9 cellular contexts compared by ENCODE assay signal in genomic region chr7:157355784-157356511, GRCh38. TPM values are rescaled to one million over a fixed set of nuclear protein-coding genes. Genes with fewer than 3 reads are reported as not detected.
DNase-seq lines count a peak whose midpoint lies in the region; ATAC-seq, FAIRE-seq and TF ChIP-seq lines count a peak whose summit lies in the region.
"Had no signal": no experiment of that assay in that cellular context is flagged by ENCODE, and none has a peak within 500 bp of the region (broad histone marks: within the 10 kb centered on the region; RNA-seq: fewer than 3 reads in every experiment).

No MANE protein-coding gene starts in this region.

- no peak overlapping the region for H3K4me3 Mint-ChIP-seq in activated T-cell treated with anti-CD3 and anti-CD28 coated beads, Interleukin-2, amount 50 U/mL, for 24 hours

- no peaks in the 10 kb centered on the region for H3K9me3 Mint-ChIP-seq in activated T-cell treated with anti-CD3 and anti-CD28 coated beads, Interleukin-2, amount 50 U/mL, for 24 hours

- H3K4me3 ChIP-seq in bronchial epithelial cell (ENCODE audit: low read depth, low read length) (no peak overlapping the region), thoracic aorta (peak overlapping the region; percentile 34)

- peaks cover 8% of the 10 kb centered on the region for H3K36me3 ChIP-seq in bronchial epithelial cell (ENCODE audit: control insufficient read depth, insufficient read depth, low read length)
- H3K36me3 ChIP-seq in thoracic aorta = peaks cover 8% of the 10 kb centered on the region

- H3K27ac Mint-ChIP-seq in activated T-cell treated with anti-CD3 and anti-CD28 coated beads, Interleukin-2, amount 50 U/mL, for 24 hours = peak overlapping the region; percentile 68

- ATAC-seq in left lobe of liver = peak; percentile 81
- peak; percentile 69 for ATAC-seq in thoracic aorta (ENCODE audit: insufficient number of reproducible peaks, low FRiP score, low read depth)
- no peak for ATAC-seq in GM21423 (IDR thresholded peaks at IDR 0.05; ENCODE audit: unreplicated experiment)
- no peak for ATAC-seq in HG02588 (IDR thresholded peaks at IDR 0.05; ENCODE audit: unreplicated experiment)

- peaks cover 66% of the 10 kb centered on the region for H3K36me3 Mint-ChIP-seq in activated T-cell treated with anti-CD3 and anti-CD28 coated beads, Interleukin-2, amount 50 U/mL, for 24 hours (ENCODE audit: low read depth)

- peaks cover 26 to 65% of the 10 kb centered on the region in 2 donors for H3K4me1 ChIP-seq in thoracic aorta (ENCODE audit: control insufficient read depth in 1 of 2, low read depth in 2 of 2)

- DNase-seq in activated T-cell treated with anti-CD3 and anti-CD28 coated beads, Interleukin-2, amount 50 U/mL, for 24 hours = no peak
- DNase-seq in activated T-cell treated with anti-CD3 and anti-CD28 coated beads, Interleukin-2, amount 50 U/mL, for 48 hours = no peak
- DNase-seq in bronchial epithelial cell (ENCODE audit: low read depth) (peak; percentile 84), left lobe of liver (ENCODE audit: low spot score) (no peak), thoracic aorta (ENCODE audit: low spot score) (no peak), DMS153 treated with DMSO at 0.1 percent for 48 hours (lab: John Stamatoyannopoulos, UW; ENCODE audit: unreplicated experiment) (no peak)
- DNase-seq: NCI-H82 had no signal

- TF ChIP-seq CTCF in bronchial epithelial cell (IDR thresholded peaks at IDR 0.05; ENCODE audit: insufficient read depth, low read length, severe bottlenecking) (no peak), thoracic aorta (IDR thresholded peaks at IDR 0.05) (no peak)

- peaks cover 82% of the 10 kb centered on the region for H3K4me1 Mint-ChIP-seq in activated T-cell treated with anti-CD3 and anti-CD28 coated beads, Interleukin-2, amount 50 U/mL, for 24 hours (ENCODE audit: low read depth)

- H3K27ac ChIP-seq in thoracic aorta = peak overlapping the region; percentile 41 to 70

- peak; percentile 70 for FAIRE-seq in bronchial epithelial cell (lab: Jason Lieb, UNC)

- H3K27me3 ChIP-seq in bronchial epithelial cell (ENCODE audit: control insufficient read depth, insufficient read depth, low read length) (no peaks in the 10 kb centered on the region), thoracic aorta (replicated peaks; ENCODE audit: insufficient read depth) (no peaks in the 10 kb centered on the region)

- H3K9me3 ChIP-seq in thoracic aorta = no peaks in the 10 kb centered on the region

- H3K27me3 Mint-ChIP-seq in activated T-cell treated with anti-CD3 and anti-CD28 coated beads, Interleukin-2, amount 50 U/mL, for 24 hours = no peaks in the 10 kb centered on the region

RNA-seq across cellular contexts. Expression of gene DNAJB6, which starts 19.1 kb away (rescaled TPM):
- total RNA-seq in bronchial epithelial cell (87.9 and 113 TPM in 2 replicates), left lobe of liver (26.3 TPM), thoracic aorta (100 to 1,000 TPM; 116 to 154 TPM)

Comparison
In these comparisons a context has a peak if more than half of its experiments do, and no peak if none do; other contexts are left out.
1. ATAC-seq: peak in left lobe of liver (single experiment) and thoracic aorta (single experiment); none in GM21423 (single experiment) and HG02588 (single experiment).